14 cellular contexts compared by ENCODE assay signal in the genomic region with DNA sequence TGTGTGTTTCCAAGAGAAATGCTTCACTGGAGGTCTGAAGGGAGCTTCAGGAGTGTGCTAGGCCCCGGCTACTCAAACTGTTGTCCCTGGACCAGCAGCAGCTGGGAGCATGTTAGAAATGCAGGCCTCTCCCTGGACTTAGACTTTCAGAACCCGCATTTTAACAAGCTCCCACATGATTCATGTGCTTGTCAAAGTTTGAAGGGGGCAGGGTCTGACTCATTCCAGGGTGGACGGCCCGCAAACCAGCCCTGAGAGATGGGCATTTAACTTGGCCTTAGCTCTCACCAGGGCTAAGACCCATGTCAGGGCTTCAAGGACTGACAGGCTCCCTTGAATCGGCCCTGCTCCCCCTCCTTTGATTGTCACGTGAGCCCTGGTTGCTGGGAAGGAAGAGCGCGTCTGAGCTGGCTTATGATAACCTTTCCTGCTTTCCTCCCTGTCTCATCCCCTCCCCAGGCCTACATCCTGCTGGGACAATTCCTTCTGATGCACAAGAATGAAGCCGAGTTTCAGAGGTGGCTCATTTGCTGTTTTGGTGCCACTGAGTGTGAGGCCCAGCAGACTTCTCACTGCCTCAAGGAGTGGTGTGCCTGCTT. TPM values are rescaled to one million over a fixed set of nuclear protein-coding genes. Genes with fewer than 3 reads are reported as not detected.
DNase-seq lines count a peak whose midpoint lies in the region; ATAC-seq and TF ChIP-seq lines count a peak whose summit lies in the region.
"Had no signal": no experiment of that assay in that cellular context is flagged by ENCODE, and none has a peak within 500 bp of the region (broad histone marks: within the 10 kb centered on the region; RNA-seq: fewer than 3 reads in every experiment).

No MANE protein-coding gene starts in this region.

- no peaks in the 10 kb centered on the region for H4K20me1 ChIP-seq in osteoblast (ENCODE audit: insufficient read depth, low read length)
- H4K20me1 ChIP-seq: BLaER1 had no signal

- H3K9me3 ChIP-seq in osteoblast (ENCODE audit: low read depth, low read length) (peaks cover 3% of the 10 kb centered on the region), psoas muscle (peaks cover 6% of the 10 kb centered on the region)

- no peaks in the 10 kb centered on the region for H3K79me2 ChIP-seq in osteoblast (ENCODE audit: insufficient read depth, low read length)

- H3K4me3 ChIP-seq in foreskin fibroblast (ENCODE audit: low read depth in 1 of 2, low read length in 2 of 2) (no peak overlapping the region), osteoblast (ENCODE audit: insufficient read depth, low read length) (no peak overlapping the region), psoas muscle (no peak overlapping the region)
- H3K4me3 ChIP-seq: BLaER1 had no signal

- peak overlapping the region; percentile 78 for H2AFZ ChIP-seq in osteoblast (ENCODE audit: low read length)

- H3K36me3 ChIP-seq in osteoblast (ENCODE audit: insufficient read depth, low read length) (no peaks in the 10 kb centered on the region), psoas muscle (ENCODE audit: insufficient read depth in 1 of 2, low read depth in 1 of 2) (no peaks in the 10 kb centered on the region)
- H3K36me3 ChIP-seq: BLaER1 had no signal

- peaks cover 9% of the 10 kb centered on the region for H3K4me1 ChIP-seq in osteoblast (ENCODE audit: insufficient read depth, low read length)
- no peaks in the 10 kb centered on the region for H3K4me1 ChIP-seq in psoas muscle
- H3K4me1 ChIP-seq: BLaER1 had no signal

- no peaks in the 10 kb centered on the region for H3K27me3 ChIP-seq in osteoblast (ENCODE audit: insufficient read depth, low read length)
- H3K27me3 ChIP-seq in psoas muscle (ENCODE audit: insufficient read depth in 3 of 3, low read length in 2 of 3), result no peaks in the 10 kb centered on the region
- H3K27me3 ChIP-seq: BLaER1 had no signal

- ATAC-seq in psoas muscle, result no peak

- peak; percentile 76 for DNase-seq in ELR (ENCODE audit: low read depth)
- peak; percentile 29 for DNase-seq in T1000 (lab: John Stamatoyannopoulos, UW)
- peak; percentile 36 to 62 for DNase-seq in foreskin fibroblast
- DNase-seq in osteoblast (ENCODE audit: insufficient read length, low spot score, missing footprints), result peak; percentile 89
- no peak for DNase-seq in AG08395 (ENCODE audit: low spot score)
- DNase-seq in NCI-H2227 (lab: John Stamatoyannopoulos, UW; ENCODE audit: unreplicated experiment), result no peak
- no peak for DNase-seq in psoas muscle
- DNase-seq in pons (ENCODE audit: low spot score), result no peak
- DNase-seq: GF-D8, NCI-H1436, NCI-H82 had no signal

- WGBS in psoas muscle, 3 donors, result 62 to 81% (median 79%) methylated on average over 9 of the region's 9 CpGs

- no peak overlapping the region for H3K4me2 ChIP-seq in osteoblast (ENCODE audit: insufficient read depth, low read length)
- H3K4me2 ChIP-seq: BLaER1 had no signal

- no peak for TF ChIP-seq CTCF in foreskin fibroblast (IDR thresholded peaks at IDR 0.05; ENCODE audit: low read depth, low read length)
- TF ChIP-seq CTCF in osteoblast (IDR thresholded peaks at IDR 0.05; ENCODE audit: extremely low read depth, low read depth, low read length), result no peak
- no peak for TF ChIP-seq CTCF in psoas muscle (IDR thresholded peaks at IDR 0.05)

- H3K27ac ChIP-seq in osteoblast (ENCODE audit: low read depth, low read length) (peak overlapping the region; percentile 40), psoas muscle (no peak overlapping the region)
- H3K27ac ChIP-seq: BLaER1 had no signal

- intact Hi-C loops in psoas muscle (cut with DNase I), result no loop called here

RNA-seq across cellular contexts. Expression of a gene that starts 35.5 kb away (rescaled TPM):
- total RNA-seq in osteoblast (not detected in 2 replicates), psoas muscle (not detected)
- not detected for polyA plus RNA-seq in psoas muscle
- total RNA-seq: cardiac septum had no signal
- polyA plus RNA-seq: esophagus had no signal

RNA-seq across cellular contexts. Expression of a gene that starts 53.3 kb away (rescaled TPM):
- total RNA-seq in osteoblast (122 and 126 TPM in 2 replicates), psoas muscle (10 to 100 TPM; 21.1 to 40.8 (median 22.6) TPM)
- 10 to 100 TPM; 14.2 to 30.3 (median 19.1) TPM for polyA plus RNA-seq in psoas muscle

Comparison
In these comparisons a context has a peak if more than half of its experiments do, and no peak if none do; other contexts are left out.
1. DNase-seq: peak in ELR (single experiment), T1000 (single experiment), foreskin fibroblast (2 of 2) and osteoblast (single experiment); none in AG08395 (single experiment), NCI-H2227 (single experiment), psoas muscle (0 of 2) and pons (single experiment).